In the genomic region with DNA sequence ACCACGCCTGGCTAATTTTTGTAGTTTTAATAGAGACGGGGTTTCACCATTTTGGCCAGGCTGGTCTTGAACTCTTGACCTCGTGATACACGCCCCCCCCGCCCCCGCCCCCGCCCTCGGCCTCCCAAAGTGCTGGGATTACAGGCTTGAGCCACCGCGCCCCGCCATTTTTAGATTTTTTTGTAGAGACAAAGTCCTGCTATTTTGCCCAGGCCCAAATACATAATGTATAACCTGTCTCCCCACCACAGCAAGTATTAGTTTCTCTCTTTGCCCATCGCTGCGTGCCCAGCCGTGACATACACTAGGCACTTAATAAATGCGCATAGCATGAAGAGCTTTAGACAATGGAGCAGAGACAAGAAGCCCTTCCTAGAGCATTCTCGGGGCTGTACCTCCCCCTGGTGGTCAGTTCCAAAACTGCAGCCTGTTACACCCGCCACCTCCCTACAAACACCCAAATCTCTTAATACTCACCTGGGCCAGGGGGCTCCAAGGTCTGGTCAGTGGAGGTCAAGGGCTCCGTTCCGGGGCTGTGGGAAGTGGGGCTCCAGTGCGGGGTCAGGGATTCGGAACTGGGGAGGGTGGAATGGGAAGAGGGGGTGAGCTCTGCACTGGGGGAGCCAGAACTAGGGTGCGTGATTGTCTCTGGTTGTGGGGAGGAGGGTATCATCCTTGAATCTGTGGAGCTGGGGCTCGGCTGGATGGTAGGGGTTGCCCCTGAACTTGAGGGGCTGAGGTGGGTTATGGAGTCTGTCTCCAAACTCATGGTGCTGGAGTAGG, we compare ENCODE assay signal across 8 cellular contexts. TPM values are rescaled to one million over a fixed set of nuclear protein-coding genes. Genes with fewer than 3 reads are reported as not detected.
A peak's percentile ranks its signal among the peaks of the same experiment; 100 is the strongest.
DNase-seq lines count a peak whose midpoint lies in the region; ATAC-seq and TF ChIP-seq lines count a peak whose summit lies in the region.

No MANE protein-coding gene starts in this region.

- H3K36me3 Mint-ChIP-seq in GM23338 (ENCODE audit: low read depth), result no peaks in the 10 kb centered on the region

- H2AFZ ChIP-seq in GM23338, result peak overlapping the region; percentile 80; the same call in 1 of the 2 replicates

- H3K4me1 Mint-ChIP-seq in GM23338, result peaks cover 10% of the 10 kb centered on the region

- no peak overlapping the region for H3K27ac ChIP-seq in GM23338 (ENCODE audit: low read depth)
- H3K27ac ChIP-seq in dorsolateral prefrontal cortex, result no peak overlapping the region

- H3F3A ChIP-seq in GM23338 (replicated peaks; ENCODE audit: low read depth), result peaks cover 7% of the 10 kb centered on the region

- ATAC-seq in GM23338, result peak; percentile 73
- no peak for ATAC-seq in GM21786 (IDR thresholded peaks at IDR 0.05; ENCODE audit: unreplicated experiment)

- peaks cover 13% of the 10 kb centered on the region for H3K27me3 Mint-ChIP-seq in GM23338 (ENCODE audit: insufficient read depth, low read depth, poor library complexity)

- peak; percentile 97 to 99 for TF ChIP-seq CTCF in GM23338 (conservative IDR thresholded peaks at IDR 0.05; ENCODE audit: low read depth in 2 of 2)
- peak; percentile 77 to 99 (median 94) for TF ChIP-seq CTCF in dorsolateral prefrontal cortex (IDR thresholded peaks at IDR 0.05 in 54 of 56, conservative IDR thresholded peaks at IDR 0.05 in 2 of 56; ENCODE audit: low read depth in 1 of 56, partially characterized antibody in 56 of 56)

- H3K36me3 ChIP-seq in GM23338 (ENCODE audit: insufficient read depth), result no peaks in the 10 kb centered on the region

- H3K27ac Mint-ChIP-seq in GM23338, result no peak overlapping the region

- H3K4me3 ChIP-seq in GM23338, result no peak overlapping the region
- H3K4me3 ChIP-seq in dorsolateral prefrontal cortex, result peak overlapping the region in 2 of 59 donors; percentile 14 to 17

- H3K9me2 ChIP-seq in GM23338 (ENCODE audit: insufficient read depth), result no peaks in the 10 kb centered on the region

- no peaks in the 10 kb centered on the region for H3K79me2 ChIP-seq in GM23338 (replicated peaks; ENCODE audit: insufficient read depth)

- intact Hi-C loops in dorsolateral prefrontal cortex (cut with DNase I), result loop anchor here (2.0 to 10.0 kb wide), 5 partner anchors 49 to 317 kb away; a partner anchor contains a TSS

- no peaks in the 10 kb centered on the region for H4K20me1 ChIP-seq in GM23338 (replicated peaks; ENCODE audit: insufficient read depth)

- H3K4me2 ChIP-seq in GM23338, result no peak overlapping the region

- peaks cover 12% of the 10 kb centered on the region; the same call in 1 of the 2 replicates for H3K4me1 ChIP-seq in GM23338 (ENCODE audit: insufficient read depth)

- H3K9me3 Mint-ChIP-seq in GM23338, result no peaks in the 10 kb centered on the region; the same call in 2 of the 3 replicates

- H3K4me3 Mint-ChIP-seq in GM23338, result peak overlapping the region; percentile 33; the same call in 2 of the 3 replicates

- no peaks in the 10 kb centered on the region for H3K27me3 ChIP-seq in GM23338 (ENCODE audit: insufficient read depth)
- H3K27me3 ChIP-seq in dorsolateral prefrontal cortex, result no peaks in the 10 kb centered on the region

- DNase-seq in AG08396 (ENCODE audit: low spot score) (peak; percentile 86), GM23338 (ENCODE audit: low spot score) (peak; percentile 90), NCI-H446 treated with DMSO at 0.1 percent for 48 hours (lab: John Stamatoyannopoulos, UW) (peak; percentile 37), dorsolateral prefrontal cortex (peak in 9 of 10 donors; percentile 64 to 85 (median 75)), medulla oblongata (ENCODE audit: extremely low spot score) (peak; percentile 84)
- DNase-seq in activated CD4-positive, alpha-beta T cell treated with anti-CD3 and anti-CD28 coated beads, Interleukin-2, amount 50 U/mL, for 1 hour, result peak; percentile 84
- DNase-seq in stimulated activated CD8-positive, alpha-beta memory T cell treated with anti-CD3 and anti-CD28 coated beads, Interleukin-15, amount 100 ng/mL, for 4 hours (ENCODE audit: low read depth in 2 of 2), result peak; percentile 50 to 58

TF ChIP-seq in GM23338, 12 proteins besides CTCF, POLR2A, EP300 and RAD21 (continues in another document):
- TF ChIP-seq STAT1 (IDR thresholded peaks at IDR 0.05; ENCODE audit: unreplicated experiment) (no peak), POLR2AphosphoS5 (IDR thresholded peaks at IDR 0.05; ENCODE audit: low read depth) (no peak), NANOG (IDR thresholded peaks at IDR 0.05; ENCODE audit: borderline replicate concordance) (no peak), JUNB (IDR thresholded peaks at IDR 0.05; ENCODE audit: unreplicated experiment) (no peak), EZH2phosphoT487 (IDR thresholded peaks at IDR 0.05; ENCODE audit: unreplicated experiment) (no peak), ZNF331 (CRISPR knock-in tag; IDR thresholded peaks at IDR 0.05; ENCODE audit: low read depth) (no peak), EZH2 (IDR thresholded peaks at IDR 0.05; ENCODE audit: low read depth, unreplicated experiment) (no peak), ZNF114 (CRISPR knock-in tag; IDR thresholded peaks at IDR 0.05) (no peak), CREB1 (CRISPR knock-in tag; IDR thresholded peaks at IDR 0.05; ENCODE audit: low read depth) (no peak)
- TF ChIP-seq, protein P1, sequence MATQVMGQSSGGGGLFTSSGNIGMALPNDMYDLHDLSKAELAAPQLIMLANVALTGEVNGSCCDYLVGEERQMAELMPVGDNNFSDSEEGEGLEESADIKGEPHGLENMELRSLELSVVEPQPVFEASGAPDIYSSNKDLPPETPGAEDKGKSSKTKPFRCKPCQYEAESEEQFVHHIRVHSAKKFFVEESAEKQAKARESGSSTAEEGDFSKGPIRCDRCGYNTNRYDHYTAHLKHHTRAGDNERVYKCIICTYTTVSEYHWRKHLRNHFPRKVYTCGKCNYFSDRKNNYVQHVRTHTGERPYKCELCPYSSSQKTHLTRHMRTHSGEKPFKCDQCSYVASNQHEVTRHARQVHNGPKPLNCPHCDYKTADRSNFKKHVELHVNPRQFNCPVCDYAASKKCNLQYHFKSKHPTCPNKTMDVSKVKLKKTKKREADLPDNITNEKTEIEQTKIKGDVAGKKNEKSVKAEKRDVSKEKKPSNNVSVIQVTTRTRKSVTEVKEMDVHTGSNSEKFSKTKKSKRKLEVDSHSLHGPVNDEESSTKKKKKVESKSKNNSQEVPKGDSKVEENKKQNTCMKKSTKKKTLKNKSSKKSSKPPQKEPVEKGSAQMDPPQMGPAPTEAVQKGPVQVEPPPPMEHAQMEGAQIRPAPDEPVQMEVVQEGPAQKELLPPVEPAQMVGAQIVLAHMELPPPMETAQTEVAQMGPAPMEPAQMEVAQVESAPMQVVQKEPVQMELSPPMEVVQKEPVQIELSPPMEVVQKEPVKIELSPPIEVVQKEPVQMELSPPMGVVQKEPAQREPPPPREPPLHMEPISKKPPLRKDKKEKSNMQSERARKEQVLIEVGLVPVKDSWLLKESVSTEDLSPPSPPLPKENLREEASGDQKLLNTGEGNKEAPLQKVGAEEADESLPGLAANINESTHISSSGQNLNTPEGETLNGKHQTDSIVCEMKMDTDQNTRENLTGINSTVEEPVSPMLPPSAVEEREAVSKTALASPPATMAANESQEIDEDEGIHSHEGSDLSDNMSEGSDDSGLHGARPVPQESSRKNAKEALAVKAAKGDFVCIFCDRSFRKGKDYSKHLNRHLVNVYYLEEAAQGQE (IDR thresholded peaks at IDR 0.05; ENCODE audit: unreplicated experiment), result no peak
- TF ChIP-seq, protein P2, sequence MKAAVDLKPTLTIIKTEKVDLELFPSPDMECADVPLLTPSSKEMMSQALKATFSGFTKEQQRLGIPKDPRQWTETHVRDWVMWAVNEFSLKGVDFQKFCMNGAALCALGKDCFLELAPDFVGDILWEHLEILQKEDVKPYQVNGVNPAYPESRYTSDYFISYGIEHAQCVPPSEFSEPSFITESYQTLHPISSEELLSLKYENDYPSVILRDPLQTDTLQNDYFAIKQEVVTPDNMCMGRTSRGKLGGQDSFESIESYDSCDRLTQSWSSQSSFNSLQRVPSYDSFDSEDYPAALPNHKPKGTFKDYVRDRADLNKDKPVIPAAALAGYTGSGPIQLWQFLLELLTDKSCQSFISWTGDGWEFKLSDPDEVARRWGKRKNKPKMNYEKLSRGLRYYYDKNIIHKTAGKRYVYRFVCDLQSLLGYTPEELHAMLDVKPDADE (IDR thresholded peaks at IDR 0.05), result no peak

RNA-seq across cellular contexts. Expression of a gene that starts 22.5 kb away (rescaled TPM):
- 0.35 and 0.89 TPM in 2 replicates for total RNA-seq in GM23338 (2014; rRNA removed; shearing (Covaris generic))
- polyA plus RNA-seq in GM23338 (2016; fragmentation: Nextera tagmentation; extraction: Ambion mirVana), result 0.10 TPM in 1 of 2 replicates, not detected in the other
- total RNA-seq in dorsolateral prefrontal cortex, result 10 to 100 TPM in 1 of 120 experiments, 1 to 10 TPM in 119; 1.8 to 14.5 (median 4.1) TPM

RNA-seq across cellular contexts. Expression of a gene that starts 25.5 kb away (rescaled TPM):
- total RNA-seq in GM23338 (2014; rRNA removed; shearing (Covaris generic)), result 3.6 and 7.1 TPM in 2 replicates
- 1.6 and 2.5 TPM in 2 replicates for polyA plus RNA-seq in GM23338 (2016; fragmentation: Nextera tagmentation; extraction: Ambion mirVana)
- 10 to 100 TPM in 12 of 120 experiments, 1 to 10 TPM in 107, under 1 TPM in 1; 0.81 to 14.6 (median 4.8) TPM for total RNA-seq in dorsolateral prefrontal cortex

RNA-seq across cellular contexts. Expression of a gene that starts 29.6 kb away (rescaled TPM):
- 154 and 181 TPM in 2 replicates for total RNA-seq in GM23338 (2014; rRNA removed; shearing (Covaris generic))
- 40.0 and 52.5 TPM in 2 replicates for polyA plus RNA-seq in GM23338 (2016; fragmentation: Nextera tagmentation; extraction: Ambion mirVana)
- 100 to 1,000 TPM; 163 to 440 (median 240) TPM for total RNA-seq in dorsolateral prefrontal cortex

RNA-seq across cellular contexts. Expression of a gene that starts 47.9 kb away (rescaled TPM):
- 9.7 and 11.6 TPM in 2 replicates for total RNA-seq in GM23338 (2014; rRNA removed; shearing (Covaris generic))
- polyA plus RNA-seq in GM23338 (2016; fragmentation: Nextera tagmentation; extraction: Ambion mirVana), result 20.3 and 24.1 TPM in 2 replicates
- 100 to 1,000 TPM; 110 to 560 (median 402) TPM for total RNA-seq in dorsolateral prefrontal cortex

RNA-seq across cellular contexts. Expression of a gene that starts 58.8 kb away (rescaled TPM):
- total RNA-seq in GM23338 (2014; rRNA removed; shearing (Covaris generic)), result 41.9 and 81.3 TPM in 2 replicates
- 38.7 and 40.2 TPM in 2 replicates for polyA plus RNA-seq in GM23338 (2016; fragmentation: Nextera tagmentation; extraction: Ambion mirVana)
- total RNA-seq in dorsolateral prefrontal cortex, result 10 to 100 TPM in 12 of 120 experiments, 1 to 10 TPM in 108; 3.8 to 12.2 (median 7.5) TPM

Comparison
In these comparisons a context has a peak if more than half of its experiments do, and no peak if none do; other contexts are left out.
1. DNase-seq: peak in every context shown above with its lines; median percentile 90 in GM23338; 86 in AG08396; 84 in activated CD4-positive, alpha-beta T cell treated with anti-CD3 and anti-CD28 coated beads, Interleukin-2, amount 50 U/mL, for 1 hour; 84 in medulla oblongata; 75 in dorsolateral prefrontal cortex; 54 in stimulated activated CD8-positive, alpha-beta memory T cell treated with anti-CD3 and anti-CD28 coated beads, Interleukin-15, amount 100 ng/mL, for 4 hours; 37 in NCI-H446 treated with DMSO at 0.1 percent for 48 hours.